In the genomic region with DNA sequence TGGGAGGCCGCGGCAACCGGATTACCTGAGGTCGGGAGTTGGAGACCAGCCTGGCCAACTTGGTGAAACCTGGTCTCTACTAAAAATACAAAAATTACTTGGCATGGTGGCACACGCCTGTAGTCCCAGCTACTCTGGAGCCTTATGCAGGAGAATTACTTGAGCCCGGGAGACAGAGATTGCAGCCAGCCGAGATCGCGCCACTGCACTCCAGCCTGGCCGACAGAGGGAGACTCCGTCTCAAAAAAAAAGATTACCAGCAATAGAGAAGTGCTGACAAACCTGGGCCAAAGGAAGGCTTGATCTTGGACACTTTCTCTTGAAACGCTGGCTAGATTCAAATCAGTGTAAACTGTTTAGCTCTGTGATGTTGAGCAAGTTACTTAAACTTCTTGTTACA, we compare ENCODE assay signal across 9 cellular contexts. TPM values are rescaled to one million over a fixed set of nuclear protein-coding genes. Genes with fewer than 3 reads are reported as not detected.
DNase-seq lines count a peak whose midpoint lies in the region; TF ChIP-seq lines count a peak whose summit lies in the region.
"Had no signal": no experiment of that assay in that cellular context is flagged by ENCODE, and none has a peak within 500 bp of the region (broad histone marks: within the 10 kb centered on the region; RNA-seq: fewer than 3 reads in every experiment).

No MANE protein-coding gene starts in this region.

- TF ChIP-seq CTCF in PC-9 (conservative IDR thresholded peaks at IDR 0.05) (peak; percentile 34), esophagus muscularis mucosa (IDR thresholded peaks at IDR 0.05) (peak; percentile 58 to 67 (median 67)), progenitor cell of endocrine pancreas (IDR thresholded peaks at IDR 0.05; ENCODE audit: unreplicated experiment) (peak; percentile 57)

- H3K4me1 ChIP-seq in PC-9 (replicated peaks; ENCODE audit: insufficient read depth) (no peaks in the 10 kb centered on the region; the same call in 1 of the 2 replicates), esophagus muscularis mucosa (peaks cover 11 to 26% (median 20%) of the 10 kb centered on the region in 4 donors)

- no peak overlapping the region for H3K4me2 ChIP-seq in PC-9

- H3K27me3 ChIP-seq in PC-9 (ENCODE audit: insufficient read depth, low read depth), result peaks cover 4% of the 10 kb centered on the region; the same call in 1 of the 2 replicates
- H3K27me3 ChIP-seq in esophagus muscularis mucosa, result peaks cover 0 to 85% (median 25%) of the 10 kb centered on the region in 4 donors

- intact Hi-C loops in PC-9 (cut with micrococcal nuclease; ENCODE audit: unreplicated experiment) (no loop called here), esophagus muscularis mucosa (cut with DNase I) (loop anchor here (2.0 kb wide), 1 partner anchor 29 kb away; no protein-coding TSS in a partner anchor)

- no peak for TF ChIP-seq EP300 in esophagus muscularis mucosa (IDR thresholded peaks at IDR 0.05)

- no peaks in the 10 kb centered on the region for H3K9me3 ChIP-seq in PC-9 (ENCODE audit: insufficient read depth, low read depth)
- no peaks in the 10 kb centered on the region for H3K9me3 ChIP-seq in esophagus muscularis mucosa

- no peaks in the 10 kb centered on the region for H3K9me3 Mint-ChIP-seq in progenitor cell of endocrine pancreas (ENCODE audit: low read depth)

- POLR2A ChIA-PET in PC-9 (lab: Charles Lee; ENCODE audit: unreplicated experiment), result interaction anchor here (0.6 kb wide), 1 partner anchor 346 kb away, joined by 6 read pairs; no protein-coding TSS in a partner anchor

- H3K36me3 Mint-ChIP-seq in progenitor cell of endocrine pancreas (ENCODE audit: insufficient read depth), result no peaks in the 10 kb centered on the region

- no peaks in the 10 kb centered on the region for H3K79me2 ChIP-seq in PC-9 (ENCODE audit: low read depth)

- 55% methylated on average over 9 of the region's 12 CpGs for WGBS in esophagus muscularis mucosa

- H3K4me3 ChIP-seq in PC-9 (no peak overlapping the region), esophagus muscularis mucosa (no peak overlapping the region)

- CTCF ChIA-PET in PC-9 (lab: Charles Lee), result no interaction called here

- H3K27ac Mint-ChIP-seq in progenitor cell of endocrine pancreas, result no peak overlapping the region

- H2AFZ ChIP-seq in PC-9, result no peak overlapping the region

- no peak overlapping the region for H3K4me3 Mint-ChIP-seq in progenitor cell of endocrine pancreas (ENCODE audit: low read depth)

- H3K9me2 ChIP-seq in PC-9 (ENCODE audit: insufficient read depth), result no peaks in the 10 kb centered on the region

- H4K20me1 ChIP-seq in PC-9 (ENCODE audit: insufficient read depth), result no peaks in the 10 kb centered on the region

- no peak for TF ChIP-seq POLR2A in esophagus muscularis mucosa (IDR thresholded peaks at IDR 0.05; ENCODE audit: low read depth)

- H3F3A ChIP-seq in PC-9 (ENCODE audit: insufficient read depth, low read depth), result 0 out of 2 replicates have a peak, but pooled peaks cover 5% of the 10 kb centered on the region

- H3K27ac ChIP-seq in PC-9, result no peak overlapping the region
- H3K27ac ChIP-seq in esophagus muscularis mucosa (replicated peaks in 1 of 4), result no peak overlapping the region

- H3K36me3 ChIP-seq in PC-9 (ENCODE audit: low read depth) (no peaks in the 10 kb centered on the region), esophagus muscularis mucosa (no peaks in the 10 kb centered on the region)

- H3K4me1 Mint-ChIP-seq in progenitor cell of endocrine pancreas (ENCODE audit: low read depth), result peaks cover 7% of the 10 kb centered on the region

- peaks cover 96% of the 10 kb centered on the region for H3K27me3 Mint-ChIP-seq in progenitor cell of endocrine pancreas

- no TSS peak for BruUV-seq in PC-9 (replicated peaks; lab: Mats Ljungman, UMichigan)

- DNase-seq in NCI-H1092 treated with DMSO at 0.1 percent for 48 hours (lab: John Stamatoyannopoulos, UW), result peak; percentile 5
- DNase-seq in NCI-H1092 (lab: John Stamatoyannopoulos, UW), result no peak
- no peak for DNase-seq in PC-9
- no peak for DNase-seq in esophagus muscularis mucosa (ENCODE audit: extremely low spot score)
- DNase-seq in progenitor cell of endocrine pancreas (ENCODE audit: low spot score, unreplicated experiment), result no peak
- DNase-seq in NCI-H1105 (lab: John Stamatoyannopoulos, UW), result no peak
- no peak for DNase-seq in iPS-NIHi11 (ENCODE audit: low spot score)
- DNase-seq in activated effector memory CD4-positive, alpha-beta T cell treated with Interleukin-2 at 50 U/mL for 16 hours, result no peak

RNA-seq across cellular contexts. Expression of gene MT1H, which starts 4.3 kb away (rescaled TPM):
- total RNA-seq in PC-9 (2021), result not detected in 2 replicates
- not detected for total RNA-seq in esophagus muscularis mucosa
- total RNA-seq in progenitor cell of endocrine pancreas, result not detected in 2 replicates
- total RNA-seq: mononuclear cell had no signal

RNA-seq across cellular contexts. Expression of gene MT1G, which starts 6.1 kb away (rescaled TPM):
- total RNA-seq in PC-9 (2021), result not detected in 2 replicates
- total RNA-seq in esophagus muscularis mucosa, result 10 to 100 TPM in 2 of 4 donors, 1 to 10 TPM in 1, not detected in 1; 4.9 to 59.0 (median 19.0) TPM
- total RNA-seq in progenitor cell of endocrine pancreas, result 1.8 and 2.9 TPM in 2 replicates
- total RNA-seq: mononuclear cell had no signal

RNA-seq across cellular contexts. Expression of gene MT1X, which starts 8.4 kb away (rescaled TPM):
- total RNA-seq in PC-9 (2021) (18.9 and 41.2 TPM in 2 replicates), esophagus muscularis mucosa (1,000 to 10,000 TPM in 1 of 4 donors, 100 to 1,000 TPM in 3; 283 to 1,221 (median 512) TPM), progenitor cell of endocrine pancreas (6.8 and 6.9 TPM in 2 replicates)

RNA-seq across cellular contexts. Expression of gene MT1F, which starts 16.2 kb away (rescaled TPM):
- total RNA-seq in PC-9 (2021) (4.0 and 10.3 TPM in 2 replicates), esophagus muscularis mucosa (1 to 10 TPM; 2.1 to 7.1 (median 5.0) TPM), progenitor cell of endocrine pancreas (6.3 and 7.2 TPM in 2 replicates)

RNA-seq across cellular contexts. Expression of gene MT1B, which starts 22.2 kb away (rescaled TPM):
- total RNA-seq in PC-9 (2021) (not detected in 2 replicates), esophagus muscularis mucosa (not detected), progenitor cell of endocrine pancreas (not detected in 2 replicates)
- total RNA-seq: mononuclear cell had no signal
